ENCODE assay signal across 14 cellular contexts in genomic region chr17:31935512-31935911, GRCh38. TPM values are rescaled to one million over a fixed set of nuclear protein-coding genes. Genes with fewer than 3 reads are reported as not detected.
A peak's percentile ranks its signal among the peaks of the same experiment; 100 is the strongest.
DNase-seq lines count a peak whose midpoint lies in the region; ATAC-seq and TF ChIP-seq lines count a peak whose summit lies in the region.
"Had no signal": no experiment of that assay in that cellular context is flagged by ENCODE, and none has a peak within 500 bp of the region (broad histone marks: within the 10 kb centered on the region; RNA-seq: fewer than 3 reads in every experiment).

No MANE protein-coding gene starts in this region.

- peak overlapping the region; percentile 79 for H3K4me3 Mint-ChIP-seq in activated naive CD4-positive, alpha-beta T cell treated with anti-CD3 and anti-CD28 coated beads, Interleukin-2, amount 10 ng/mL, durations not matched to agents 7 days and 5 days
- peak overlapping the region; percentile 65 for H3K4me3 Mint-ChIP-seq in glutamatergic neuron (ENCODE audit: unreplicated experiment)
- peak overlapping the region; percentile 87 for H3K4me3 Mint-ChIP-seq in type B pancreatic cell

- 0 out of 2 replicates have a peak overlapping the region, but pooled peaks have one; percentile 94 for H3K27ac ChIP-seq in VCaP

- no peaks in the 10 kb centered on the region for H3K9me3 Mint-ChIP-seq in activated naive CD4-positive, alpha-beta T cell treated with anti-CD3 and anti-CD28 coated beads, Interleukin-2, amount 10 ng/mL, durations not matched to agents 7 days and 5 days
- H3K9me3 Mint-ChIP-seq in glutamatergic neuron (ENCODE audit: unreplicated experiment) (peaks cover 6% of the 10 kb centered on the region), type B pancreatic cell (no peaks in the 10 kb centered on the region)

- in situ Hi-C loops in G401 (cut with HindIII; ENCODE audit: low sequenced_read_pairs): no loop called here

- H3K27me3 Mint-ChIP-seq in activated naive CD4-positive, alpha-beta T cell treated with anti-CD3 and anti-CD28 coated beads, Interleukin-2, amount 10 ng/mL, durations not matched to agents 7 days and 5 days: no peaks in the 10 kb centered on the region
- H3K27me3 Mint-ChIP-seq in glutamatergic neuron (ENCODE audit: unreplicated experiment) (no peaks in the 10 kb centered on the region), type B pancreatic cell (no peaks in the 10 kb centered on the region)

- peaks cover 21% of the 10 kb centered on the region for H3K4me1 Mint-ChIP-seq in activated naive CD4-positive, alpha-beta T cell treated with anti-CD3 and anti-CD28 coated beads, Interleukin-2, amount 10 ng/mL, durations not matched to agents 7 days and 5 days
- H3K4me1 Mint-ChIP-seq in glutamatergic neuron (ENCODE audit: low read depth, unreplicated experiment) (peaks cover 5% of the 10 kb centered on the region), type B pancreatic cell (ENCODE audit: unreplicated experiment) (peaks cover 9% of the 10 kb centered on the region)

- peaks cover 7% of the 10 kb centered on the region for H3K36me3 Mint-ChIP-seq in activated naive CD4-positive, alpha-beta T cell treated with anti-CD3 and anti-CD28 coated beads, Interleukin-2, amount 10 ng/mL, durations not matched to agents 7 days and 5 days
- H3K36me3 Mint-ChIP-seq in glutamatergic neuron (ENCODE audit: unreplicated experiment): no peaks in the 10 kb centered on the region
- H3K36me3 Mint-ChIP-seq in type B pancreatic cell: peaks cover 7% of the 10 kb centered on the region

- CTCF ChIA-PET in activated naive CD4-positive, alpha-beta T cell treated with anti-CD3 and anti-CD28 coated beads, Interleukin-2, amount 10 ng/mL, durations not matched to agents 7 days and 5 days (lab: Charles Lee): interaction anchor here (1.0 to 1.4 kb wide), 3 partner anchors 9 to 71 kb away, joined by 3 to 4 read pairs (median 3); partner anchors contain the start of genes LRRC37B and UTP6

- TF ChIP-seq CTCF in VCaP (conservative IDR thresholded peaks at IDR 0.05) (no peak), glutamatergic neuron (IDR thresholded peaks at IDR 0.05; ENCODE audit: partially characterized antibody, unreplicated experiment) (no peak), type B pancreatic cell (conservative IDR thresholded peaks at IDR 0.05) (no peak)

- no peak overlapping the region for H3K27ac Mint-ChIP-seq in activated naive CD4-positive, alpha-beta T cell treated with anti-CD3 and anti-CD28 coated beads, Interleukin-2, amount 10 ng/mL, durations not matched to agents 7 days and 5 days
- H3K27ac Mint-ChIP-seq in glutamatergic neuron (ENCODE audit: unreplicated experiment) (no peak overlapping the region), type B pancreatic cell (peak overlapping the region; percentile 78)

- no peak for DNase-seq in activated naive CD4-positive, alpha-beta T cell treated with anti-CD3 and anti-CD28 coated beads, Interleukin-2, amount 10 ng/mL, durations not matched to agents 7 days and 5 days
- no peak for DNase-seq in activated naive CD4-positive, alpha-beta T cell treated with Interleukin-2 at 50 U/mL for 16 hours
- no peak for DNase-seq in glutamatergic neuron
- DNase-seq in type B pancreatic cell (ENCODE audit: extremely low spot score, unreplicated experiment): no peak
- DNase-seq in stimulated activated CD4-positive, alpha-beta T cell treated with anti-CD3 and anti-CD28 coated beads, Interleukin-4, amount 100 ng/mL, for 4 hours: no peak
- DNase-seq in G401 (ENCODE audit: low spot score): no peak
- DNase-seq: dermis blood vessel endothelial cell, heart right ventricle, NCI-H187, NCI-H446, SJCRH30 had no signal

- no peak for ATAC-seq in GM21737 (IDR thresholded peaks at IDR 0.05; ENCODE audit: unreplicated experiment)
- ATAC-seq: body of pancreas, heart right ventricle had no signal

RNA-seq across cellular contexts. Expression of gene SUZ12, which starts 1.3 kb away (rescaled TPM):
- total RNA-seq in glutamatergic neuron (ENCODE audit: unreplicated experiment): 23.8 TPM
- 26.5 and 29.8 TPM in 2 replicates for total RNA-seq in type B pancreatic cell (ENCODE audit: low replicate concordance)
- 34.9 and 65.7 TPM in 2 replicates for total RNA-seq in G401 (2014; rRNA removed; shearing (Covaris generic))

RNA-seq across cellular contexts. Expression of gene UTP6, which starts 34.0 kb away (rescaled TPM):
- total RNA-seq in glutamatergic neuron (ENCODE audit: unreplicated experiment): 50.4 TPM
- total RNA-seq in type B pancreatic cell (ENCODE audit: low replicate concordance): 76.1 and 86.4 TPM in 2 replicates
- 48.0 and 59.7 TPM in 2 replicates for total RNA-seq in G401 (2014; rRNA removed; shearing (Covaris generic))
